In the genomic region with DNA sequence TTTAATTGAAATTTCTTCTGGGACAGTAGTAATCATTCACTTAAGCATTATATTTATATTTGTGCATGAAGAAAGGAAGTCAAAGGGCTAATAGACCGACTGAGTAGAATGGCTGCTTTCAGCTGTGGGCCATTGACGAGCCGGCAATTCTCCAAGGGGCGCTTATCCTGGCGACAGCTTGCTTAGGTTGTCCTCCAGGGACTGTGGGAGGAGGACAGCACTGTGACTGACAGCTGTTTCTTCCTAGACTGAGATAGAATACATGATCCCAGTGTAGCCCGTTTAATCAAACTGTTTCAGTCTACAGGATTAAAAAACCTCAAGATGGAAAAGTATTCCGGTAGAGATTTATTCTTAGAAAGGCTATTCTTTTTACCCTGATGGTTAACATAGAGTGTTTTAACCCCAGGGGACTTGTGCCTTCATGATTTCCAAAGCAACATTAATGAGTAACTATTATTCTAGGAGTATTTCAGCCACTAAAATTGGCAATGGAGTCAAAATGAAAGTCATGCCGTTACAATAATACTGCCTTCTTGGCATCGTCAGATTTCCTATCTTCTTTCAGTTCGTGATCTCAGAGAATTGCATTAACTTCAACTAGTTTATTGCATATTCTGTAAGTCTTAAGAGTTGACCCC, we compare ENCODE assay signal across 1 cellular context.
TF ChIP-seq lines count a peak whose summit lies in the region.

No MANE protein-coding gene starts in this region.

TF ChIP-seq in HepG2, 621 proteins besides CTCF, POLR2A, EP300 and RAD21 (continued from another document):
- TF ChIP-seq, protein P1, sequence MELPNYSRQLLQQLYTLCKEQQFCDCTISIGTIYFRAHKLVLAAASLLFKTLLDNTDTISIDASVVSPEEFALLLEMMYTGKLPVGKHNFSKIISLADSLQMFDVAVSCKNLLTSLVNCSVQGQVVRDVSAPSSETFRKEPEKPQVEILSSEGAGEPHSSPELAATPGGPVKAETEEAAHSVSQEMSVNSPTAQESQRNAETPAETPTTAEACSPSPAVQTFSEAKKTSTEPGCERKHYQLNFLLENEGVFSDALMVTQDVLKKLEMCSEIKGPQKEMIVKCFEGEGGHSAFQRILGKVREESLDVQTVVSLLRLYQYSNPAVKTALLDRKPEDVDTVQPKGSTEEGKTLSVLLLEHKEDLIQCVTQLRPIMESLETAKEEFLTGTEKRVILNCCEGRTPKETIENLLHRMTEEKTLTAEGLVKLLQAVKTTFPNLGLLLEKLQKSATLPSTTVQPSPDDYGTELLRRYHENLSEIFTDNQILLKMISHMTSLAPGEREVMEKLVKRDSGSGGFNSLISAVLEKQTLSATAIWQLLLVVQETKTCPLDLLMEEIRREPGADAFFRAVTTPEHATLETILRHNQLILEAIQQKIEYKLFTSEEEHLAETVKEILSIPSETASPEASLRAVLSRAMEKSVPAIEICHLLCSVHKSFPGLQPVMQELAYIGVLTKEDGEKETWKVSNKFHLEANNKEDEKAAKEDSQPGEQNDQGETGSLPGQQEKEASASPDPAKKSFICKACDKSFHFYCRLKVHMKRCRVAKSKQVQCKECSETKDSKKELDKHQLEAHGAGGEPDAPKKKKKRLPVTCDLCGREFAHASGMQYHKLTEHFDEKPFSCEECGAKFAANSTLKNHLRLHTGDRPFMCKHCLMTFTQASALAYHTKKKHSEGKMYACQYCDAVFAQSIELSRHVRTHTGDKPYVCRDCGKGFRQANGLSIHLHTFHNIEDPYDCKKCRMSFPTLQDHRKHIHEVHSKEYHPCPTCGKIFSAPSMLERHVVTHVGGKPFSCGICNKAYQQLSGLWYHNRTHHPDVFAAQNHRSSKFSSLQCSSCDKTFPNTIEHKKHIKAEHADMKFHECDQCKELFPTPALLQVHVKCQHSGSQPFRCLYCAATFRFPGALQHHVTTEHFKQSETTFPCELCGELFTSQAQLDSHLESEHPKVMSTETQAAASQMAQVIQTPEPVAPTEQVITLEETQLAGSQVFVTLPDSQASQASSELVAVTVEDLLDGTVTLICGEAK (IDR thresholded peaks at IDR 0.05) = no peak
- TF ChIP-seq, protein P1 (CRISPR knock-in tag; IDR thresholded peaks at IDR 0.05) = no peak
- no peak for TF ChIP-seq ZNF782 (CRISPR knock-in tag; IDR thresholded peaks at IDR 0.05; ENCODE audit: borderline replicate concordance)
- TF ChIP-seq U2AF2 (IDR thresholded peaks at IDR 0.05; ENCODE audit: low read depth, low read length) = no peak
- no peak for TF ChIP-seq YY1 (IDR thresholded peaks at IDR 0.05; ENCODE audit: insufficient read depth, insufficient replicate concordance, low read depth, low read length)
- TF ChIP-seq EEA1 (CRISPR knock-in tag; IDR thresholded peaks at IDR 0.05; ENCODE audit: borderline replicate concordance) = no peak
- TF ChIP-seq, protein P2, sequence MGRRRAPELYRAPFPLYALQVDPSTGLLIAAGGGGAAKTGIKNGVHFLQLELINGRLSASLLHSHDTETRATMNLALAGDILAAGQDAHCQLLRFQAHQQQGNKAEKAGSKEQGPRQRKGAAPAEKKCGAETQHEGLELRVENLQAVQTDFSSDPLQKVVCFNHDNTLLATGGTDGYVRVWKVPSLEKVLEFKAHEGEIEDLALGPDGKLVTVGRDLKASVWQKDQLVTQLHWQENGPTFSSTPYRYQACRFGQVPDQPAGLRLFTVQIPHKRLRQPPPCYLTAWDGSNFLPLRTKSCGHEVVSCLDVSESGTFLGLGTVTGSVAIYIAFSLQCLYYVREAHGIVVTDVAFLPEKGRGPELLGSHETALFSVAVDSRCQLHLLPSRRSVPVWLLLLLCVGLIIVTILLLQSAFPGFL (CRISPR knock-in tag; IDR thresholded peaks at IDR 0.05) = no peak
- no peak for TF ChIP-seq ZFP1 (CRISPR knock-in tag; IDR thresholded peaks at IDR 0.05)
- TF ChIP-seq MAZ (IDR thresholded peaks at IDR 0.05; ENCODE audit: borderline replicate concordance, low read depth, low read length) = no peak
- TF ChIP-seq MAZ (CRISPR knock-in tag; IDR thresholded peaks at IDR 0.05; ENCODE audit: low read depth) = no peak
- TF ChIP-seq, protein P3, sequence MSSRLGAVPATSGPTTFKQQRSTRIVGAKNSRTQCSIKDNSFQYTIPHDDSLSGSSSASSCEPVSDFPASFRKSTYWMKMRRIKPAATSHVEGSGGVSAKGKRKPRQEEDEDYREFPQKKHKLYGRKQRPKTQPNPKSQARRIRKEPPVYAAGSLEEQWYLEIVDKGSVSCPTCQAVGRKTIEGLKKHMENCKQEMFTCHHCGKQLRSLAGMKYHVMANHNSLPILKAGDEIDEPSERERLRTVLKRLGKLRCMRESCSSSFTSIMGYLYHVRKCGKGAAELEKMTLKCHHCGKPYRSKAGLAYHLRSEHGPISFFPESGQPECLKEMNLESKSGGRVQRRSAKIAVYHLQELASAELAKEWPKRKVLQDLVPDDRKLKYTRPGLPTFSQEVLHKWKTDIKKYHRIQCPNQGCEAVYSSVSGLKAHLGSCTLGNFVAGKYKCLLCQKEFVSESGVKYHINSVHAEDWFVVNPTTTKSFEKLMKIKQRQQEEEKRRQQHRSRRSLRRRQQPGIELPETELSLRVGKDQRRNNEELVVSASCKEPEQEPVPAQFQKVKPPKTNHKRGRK (CRISPR knock-in tag; IDR thresholded peaks at IDR 0.05) = no peak
- TF ChIP-seq, protein P4, sequence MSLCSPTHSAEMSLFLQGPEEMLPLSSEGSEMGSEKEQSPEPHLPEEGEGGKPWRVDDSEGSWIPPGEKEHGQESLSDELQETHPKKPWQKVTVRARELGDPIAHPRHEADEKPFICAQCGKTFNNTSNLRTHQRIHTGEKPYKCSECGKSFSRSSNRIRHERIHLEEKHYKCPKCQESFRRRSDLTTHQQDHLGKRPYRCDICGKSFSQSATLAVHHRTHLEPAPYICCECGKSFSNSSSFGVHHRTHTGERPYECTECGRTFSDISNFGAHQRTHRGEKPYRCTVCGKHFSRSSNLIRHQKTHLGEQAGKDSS (CRISPR knock-in tag; IDR thresholded peaks at IDR 0.05; ENCODE audit: borderline replicate concordance, low read depth) = no peak
- no peak for TF ChIP-seq ZBTB7B (CRISPR knock-in tag; IDR thresholded peaks at IDR 0.05)
- no peak for TF ChIP-seq ZNF557 (CRISPR knock-in tag; IDR thresholded peaks at IDR 0.05)
- TF ChIP-seq, protein P5, sequence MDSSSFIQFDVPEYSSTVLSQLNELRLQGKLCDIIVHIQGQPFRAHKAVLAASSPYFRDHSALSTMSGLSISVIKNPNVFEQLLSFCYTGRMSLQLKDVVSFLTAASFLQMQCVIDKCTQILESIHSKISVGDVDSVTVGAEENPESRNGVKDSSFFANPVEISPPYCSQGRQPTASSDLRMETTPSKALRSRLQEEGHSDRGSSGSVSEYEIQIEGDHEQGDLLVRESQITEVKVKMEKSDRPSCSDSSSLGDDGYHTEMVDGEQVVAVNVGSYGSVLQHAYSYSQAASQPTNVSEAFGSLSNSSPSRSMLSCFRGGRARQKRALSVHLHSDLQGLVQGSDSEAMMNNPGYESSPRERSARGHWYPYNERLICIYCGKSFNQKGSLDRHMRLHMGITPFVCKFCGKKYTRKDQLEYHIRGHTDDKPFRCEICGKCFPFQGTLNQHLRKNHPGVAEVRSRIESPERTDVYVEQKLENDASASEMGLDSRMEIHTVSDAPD (CRISPR knock-in tag; IDR thresholded peaks at IDR 0.05) = no peak
- TF ChIP-seq GLI4 (CRISPR knock-in tag; IDR thresholded peaks at IDR 0.05; ENCODE audit: borderline replicate concordance) = no peak
- TF ChIP-seq, protein P6, sequence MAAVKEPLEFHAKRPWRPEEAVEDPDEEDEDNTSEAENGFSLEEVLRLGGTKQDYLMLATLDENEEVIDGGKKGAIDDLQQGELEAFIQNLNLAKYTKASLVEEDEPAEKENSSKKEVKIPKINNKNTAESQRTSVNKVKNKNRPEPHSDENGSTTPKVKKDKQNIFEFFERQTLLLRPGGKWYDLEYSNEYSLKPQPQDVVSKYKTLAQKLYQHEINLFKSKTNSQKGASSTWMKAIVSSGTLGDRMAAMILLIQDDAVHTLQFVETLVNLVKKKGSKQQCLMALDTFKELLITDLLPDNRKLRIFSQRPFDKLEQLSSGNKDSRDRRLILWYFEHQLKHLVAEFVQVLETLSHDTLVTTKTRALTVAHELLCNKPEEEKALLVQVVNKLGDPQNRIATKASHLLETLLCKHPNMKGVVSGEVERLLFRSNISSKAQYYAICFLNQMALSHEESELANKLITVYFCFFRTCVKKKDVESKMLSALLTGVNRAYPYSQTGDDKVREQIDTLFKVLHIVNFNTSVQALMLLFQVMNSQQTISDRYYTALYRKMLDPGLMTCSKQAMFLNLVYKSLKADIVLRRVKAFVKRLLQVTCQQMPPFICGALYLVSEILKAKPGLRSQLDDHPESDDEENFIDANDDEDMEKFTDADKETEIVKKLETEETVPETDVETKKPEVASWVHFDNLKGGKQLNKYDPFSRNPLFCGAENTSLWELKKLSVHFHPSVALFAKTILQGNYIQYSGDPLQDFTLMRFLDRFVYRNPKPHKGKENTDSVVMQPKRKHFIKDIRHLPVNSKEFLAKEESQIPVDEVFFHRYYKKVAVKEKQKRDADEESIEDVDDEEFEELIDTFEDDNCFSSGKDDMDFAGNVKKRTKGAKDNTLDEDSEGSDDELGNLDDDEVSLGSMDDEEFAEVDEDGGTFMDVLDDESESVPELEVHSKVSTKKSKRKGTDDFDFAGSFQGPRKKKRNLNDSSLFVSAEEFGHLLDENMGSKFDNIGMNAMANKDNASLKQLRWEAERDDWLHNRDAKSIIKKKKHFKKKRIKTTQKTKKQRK (IDR thresholded peaks at IDR 0.05; ENCODE audit: low read length) = no peak
- no peak for TF ChIP-seq FOXK1 (CRISPR knock-in tag; IDR thresholded peaks at IDR 0.05; ENCODE audit: borderline replicate concordance, low read depth)
